In the genomic region with DNA sequence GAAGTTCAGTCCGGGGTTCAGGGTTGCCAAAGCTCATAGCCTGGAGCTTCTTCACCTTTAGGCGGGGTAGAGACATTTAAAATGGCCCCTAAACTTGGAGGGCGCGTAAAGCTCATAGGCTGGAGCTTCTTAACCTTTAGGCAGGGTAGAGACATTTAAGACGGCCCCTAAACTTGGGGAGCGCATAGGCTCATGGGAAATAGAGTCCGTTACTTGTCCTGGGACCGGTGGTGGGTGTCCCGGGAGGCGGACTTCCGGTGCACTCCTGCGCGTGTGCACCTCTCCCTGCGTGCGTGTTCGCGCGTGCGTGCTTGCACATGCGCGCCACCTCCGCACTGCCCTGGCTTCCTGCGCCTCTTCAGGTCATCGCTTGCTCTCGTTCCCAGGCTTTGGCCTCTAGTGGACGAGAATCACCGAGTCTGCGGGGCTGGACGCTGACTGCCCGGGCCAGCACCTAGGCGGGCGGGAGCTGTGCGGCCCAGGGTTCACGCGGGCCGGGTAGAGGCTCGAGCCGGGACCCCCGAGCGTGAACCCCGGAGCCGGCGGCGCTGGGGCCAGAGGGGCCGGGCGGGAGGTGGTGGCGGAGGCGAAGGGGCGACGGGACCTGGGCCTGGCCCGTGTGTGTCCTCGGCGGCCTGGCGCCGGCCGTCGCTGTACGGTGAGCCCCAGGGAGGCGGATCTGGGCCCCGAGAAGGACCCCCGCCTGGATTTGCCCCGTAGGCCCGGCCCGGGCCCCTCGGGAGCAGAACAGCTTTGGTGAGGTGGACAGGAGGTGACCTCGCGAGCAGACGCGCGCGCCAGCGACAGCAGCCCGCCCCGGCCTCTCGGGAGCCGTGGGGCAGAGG, we compare ENCODE assay signal across 8 cellular contexts. TPM values are rescaled to one million over a fixed set of nuclear protein-coding genes. Genes with fewer than 3 reads are reported as not detected.
DNase-seq lines count a peak whose midpoint lies in the region; ATAC-seq and TF ChIP-seq lines count a peak whose summit lies in the region.
"Not testable (repeated sequence)": the region's sequence is repeated elsewhere in the genome, so short reads cannot be mapped to it uniquely, and the experiment has no call there.

No MANE protein-coding gene starts in this region.

- H3K4me3 Mint-ChIP-seq in CD4-positive, CD25-positive, alpha-beta regulatory T cell, result peak overlapping the region; percentile 92 to 97 (median 94)

- H3K27me3 ChIP-seq in CD4-positive, CD25-positive, alpha-beta regulatory T cell (ENCODE audit: control insufficient read depth, insufficient read depth, low read length); dorsolateral prefrontal cortex: not testable (repeated sequence)

- ATAC-seq in CD4-positive, CD25-positive, alpha-beta regulatory T cell (ENCODE audit: low read depth in 2 of 2), result peak; percentile 100
- peak; percentile 100 for ATAC-seq in GM19395 (IDR thresholded peaks at IDR 0.05; ENCODE audit: unreplicated experiment)
- ATAC-seq in HG03558 (IDR thresholded peaks at IDR 0.05; ENCODE audit: extremely low read depth, unreplicated experiment), result peak; percentile 89

- TF ChIP-seq POLR2A in lower leg skin (IDR thresholded peaks at IDR 0.05), result not testable (repeated sequence)

- WGBS in lower leg skin, 2 donors, result 1% methylated on average over 36 to 43 of the region's 76 CpGs

- H3K27ac ChIP-seq in CD4-positive, CD25-positive, alpha-beta regulatory T cell (ENCODE audit: insufficient read depth, low read length, poor library complexity, severe bottlenecking), result peak overlapping the region; percentile 76
- H3K27ac ChIP-seq in dorsolateral prefrontal cortex, result peak overlapping the region in 55 of 59 donors; percentile 19 to 91 (median 78)

- not testable (repeated sequence) for H3K9me3 ChIP-seq in CD4-positive, CD25-positive, alpha-beta regulatory T cell (ENCODE audit: control insufficient read depth in 2 of 2, low read length in 2 of 2)

- H3K27me3 Mint-ChIP-seq in CD4-positive, CD25-positive, alpha-beta regulatory T cell, result not testable (repeated sequence)

- not testable (repeated sequence) for H3K36me3 ChIP-seq in CD4-positive, CD25-positive, alpha-beta regulatory T cell (ENCODE audit: control insufficient read depth, insufficient read depth, low read length)

- intact Hi-C loops in dorsolateral prefrontal cortex (cut with DNase I), result loop anchor here in 1 of 2 donors (5.0 kb wide), 1 partner anchor 34 kb away; the partner anchor contains the start of gene PRKRIP1
- intact Hi-C loops in lower leg skin (cut with DNase I; ENCODE audit: low total_unique reads), result not testable (repeated sequence)

- H3K9me3 Mint-ChIP-seq in CD4-positive, CD25-positive, alpha-beta regulatory T cell, result not testable (repeated sequence)

- H3K4me3 ChIP-seq in CD4-positive, CD25-positive, alpha-beta regulatory T cell (ENCODE audit: low read depth, low read length), result peak overlapping the region; percentile 55
- H3K4me3 ChIP-seq in dorsolateral prefrontal cortex (peak overlapping the region; percentile 43 to 95 (median 80)), lower leg skin (ENCODE audit: low read depth, poor library complexity, severe bottlenecking) (peak overlapping the region; percentile 95)

- not testable (repeated sequence) for H3K4me1 ChIP-seq in CD4-positive, CD25-positive, alpha-beta regulatory T cell (ENCODE audit: control insufficient read depth, insufficient read depth, low read length, poor library complexity, severe bottlenecking)

- peak overlapping the region; percentile 52 to 93 (median 91) for H3K27ac Mint-ChIP-seq in CD4-positive, CD25-positive, alpha-beta regulatory T cell

- not testable (repeated sequence) for H3K36me3 Mint-ChIP-seq in CD4-positive, CD25-positive, alpha-beta regulatory T cell

- DNase-seq in CD4-positive, CD25-positive, alpha-beta regulatory T cell, result peak; percentile 92 to 99 (median 95)
- DNase-seq in NCI-H748 (lab: John Stamatoyannopoulos, UW; ENCODE audit: unreplicated experiment) (peak; percentile 98), dorsolateral prefrontal cortex (peak; percentile 91 to 99 (median 97)), lower leg skin (ENCODE audit: low spot score in 2 of 2) (peak; percentile 98)
- peak; percentile 89 to 91 for DNase-seq in activated CD4-positive, alpha-beta T cell treated with anti-CD3 and anti-CD28 coated beads, Interleukin-2, amount 50 U/mL, for 4 hours
- DNase-seq in stimulated activated CD4-positive, alpha-beta T cell treated with anti-CD3 and anti-CD28 coated beads, Interleukin-4, amount 100 ng/mL, for 4 hours, result peak; percentile 83 to 96

- peak in 46 of 56 donors; percentile 8 to 62 (median 38) for TF ChIP-seq CTCF in dorsolateral prefrontal cortex (IDR thresholded peaks at IDR 0.05 in 54 of 56, conservative IDR thresholded peaks at IDR 0.05 in 2 of 56; ENCODE audit: low read depth in 1 of 56, partially characterized antibody in 56 of 56)
- TF ChIP-seq CTCF in lower leg skin (IDR thresholded peaks at IDR 0.05), result not testable (repeated sequence)

- H3K4me1 Mint-ChIP-seq in CD4-positive, CD25-positive, alpha-beta regulatory T cell, result peaks cover 2 to 32% (median 9%) of the 10 kb centered on the region in 4 donors

RNA-seq across cellular contexts. Expression of gene SPDYE6, which starts 7.5 kb away (rescaled TPM):
- total RNA-seq in CD4-positive, CD25-positive, alpha-beta regulatory T cell, result not detected
- under 1 TPM in 2 of 4 donors, not detected in 2; 0.16 to 0.22 TPM for polyA plus RNA-seq in CD4-positive, CD25-positive, alpha-beta regulatory T cell
- total RNA-seq in dorsolateral prefrontal cortex (under 1 TPM in 3 of 120 experiments, not detected in 117; 0.39 to 0.55 (median 0.45) TPM), lower leg skin (not detected)

RNA-seq across cellular contexts. Expression of gene PRKRIP1, which starts 32.4 kb away (rescaled TPM):
- 47.7 TPM for total RNA-seq in CD4-positive, CD25-positive, alpha-beta regulatory T cell
- 10 to 100 TPM; 12.3 to 15.5 (median 14.8) TPM for polyA plus RNA-seq in CD4-positive, CD25-positive, alpha-beta regulatory T cell
- total RNA-seq in dorsolateral prefrontal cortex (10 to 100 TPM; 18.7 to 51.2 (median 29.6) TPM), lower leg skin (10 to 100 TPM; 32.8 to 39.9 (median 35.7) TPM)

Comparison
In these comparisons a context has a peak if more than half of its experiments do, and no peak if none do; other contexts are left out.
1. Peak in every context shown above with its lines: DNase-seq, ATAC-seq, H3K4me3 ChIP-seq and H3K27ac ChIP-seq.